ENCODE assay signal across 25 cellular contexts in genomic region chr7:158157460-158157859, GRCh38.
"Had no signal": no experiment of that assay in that cellular context is flagged by ENCODE, and none has a peak within 500 bp of the region (broad histone marks: within the 10 kb centered on the region; RNA-seq: fewer than 3 reads in every experiment).

No MANE protein-coding gene starts in this region.

- H3K9me3 ChIP-seq: left ventricle myocardium inferior, mucosa of descending colon, ovary, prostate gland, suprapubic skin, thoracic aorta, upper lobe of right lung had no signal

- H3K27me3 ChIP-seq: ovary, suprapubic skin, tibial artery, upper lobe of right lung had no signal

- H3K36me3 Mint-ChIP-seq: stimulated activated effector memory CD8-positive, alpha-beta T cell treated with anti-CD3 and anti-CD28 coated beads, Interleukin-12 subunit alpha, Interleukin-12 subunit beta, amount 100 ng/mL, for 72 hours had no signal

- H3K4me1 Mint-ChIP-seq: naive thymus-derived CD4-positive, alpha-beta T cell; stimulated activated effector memory CD8-positive, alpha-beta T cell treated with anti-CD3 and anti-CD28 coated beads, Interleukin-12 subunit alpha, Interleukin-12 subunit beta, amount 100 ng/mL, for 72 hours had no signal

- H3K4me3 ChIP-seq: left ventricle myocardium inferior, lung, mucosa of descending colon, ovary, prostate gland, skin epidermis, suprapubic skin, thoracic aorta, tibial artery, upper lobe of right lung had no signal

- H3K27me3 Mint-ChIP-seq: natural killer cell treated with Interleukin-12 subunit alpha and Interleukin-12 subunit beta and Interleukin-15 and Interleukin-18, amount 100 ng/mL, for 72 hours; stimulated activated naive CD8-positive, alpha-beta T cell treated with anti-CD3 and anti-CD28 coated beads, Interleukin-15, Interleukin-2, amounts not matched to agents 100 ng/mL and 50 ng/mL, for 24 hours had no signal

- H3K4me1 ChIP-seq: left ventricle myocardium inferior, prostate gland, tibial artery, upper lobe of right lung had no signal

- H3K27ac Mint-ChIP-seq: naive thymus-derived CD4-positive, alpha-beta T cell; natural killer cell treated with Interleukin-12 subunit alpha and Interleukin-12 subunit beta and Interleukin-15 and Interleukin-18, amount 100 ng/mL, for 72 hours; stimulated activated effector memory CD8-positive, alpha-beta T cell treated with anti-CD3 and anti-CD28 coated beads, Interleukin-12 subunit alpha, Interleukin-12 subunit beta, amount 100 ng/mL, for 72 hours; stimulated activated naive CD8-positive, alpha-beta T cell treated with anti-CD3 and anti-CD28 coated beads, Interleukin-15, Interleukin-2, amounts not matched to agents 100 ng/mL and 50 ng/mL, for 24 hours had no signal

- H3K4me3 Mint-ChIP-seq: naive thymus-derived CD4-positive, alpha-beta T cell; natural killer cell treated with Interleukin-12 subunit alpha and Interleukin-12 subunit beta and Interleukin-15 and Interleukin-18, amount 100 ng/mL, for 72 hours; stimulated activated effector memory CD8-positive, alpha-beta T cell treated with anti-CD3 and anti-CD28 coated beads, Interleukin-12 subunit alpha, Interleukin-12 subunit beta, amount 100 ng/mL, for 72 hours; stimulated activated naive CD8-positive, alpha-beta T cell treated with anti-CD3 and anti-CD28 coated beads, Interleukin-15, Interleukin-2, amounts not matched to agents 100 ng/mL and 50 ng/mL, for 24 hours had no signal

- DNase-seq: islet precursor cell; left ventricle myocardium inferior; mesendoderm; midbrain; mucosa of descending colon; naive thymus-derived CD4-positive, alpha-beta T cell; ovary; retina; right cardiac atrium; stimulated activated CD4-positive, alpha-beta T cell treated with anti-CD3 and anti-CD28 coated beads, Interleukin-12 subunit alpha, Interleukin-12 subunit beta, amount 100 ng/mL, for 4 hours; stimulated activated CD4-positive, alpha-beta T cell treated with anti-CD3 and anti-CD28 coated beads, Interleukin-15, amount 100 ng/mL, for 24 hours; stimulated activated CD4-positive, alpha-beta T cell treated with anti-CD3 and anti-CD28 coated beads, Interleukin-2, amount 100 ng/mL, for 24 hours; stimulated activated CD4-positive, alpha-beta T cell treated with anti-CD3 and anti-CD28 coated beads, Interleukin-4, amount 100 ng/mL, for 1 hour; stimulated activated naive CD4-positive, alpha-beta T cell; tibial artery; trophoblast cell; upper lobe of right lung had no signal

- H3K36me3 ChIP-seq: left ventricle myocardium inferior, ovary, prostate gland, suprapubic skin, thoracic aorta, tibial artery, upper lobe of right lung had no signal

- H3K27ac ChIP-seq: left ventricle myocardium inferior, ovary, prostate gland, skin epidermis, suprapubic skin, thoracic aorta, tibial artery, upper lobe of right lung had no signal
